In genomic region chr22:37412445-37413250, GRCh38 we compare ENCODE assay signal across 22 cellular contexts. TPM values are rescaled to one million over a fixed set of nuclear protein-coding genes. Genes with fewer than 3 reads are reported as not detected.
"Had no signal": no experiment of that assay in that cellular context is flagged by ENCODE, and none has a peak within 500 bp of the region (broad histone marks: within the 10 kb centered on the region; RNA-seq: fewer than 3 reads in every experiment).

No MANE protein-coding gene starts in this region.

- ATAC-seq: activated CD4-positive, alpha-beta T cell treated with anti-CD3 and anti-CD28 coated beads for 36 hours; activated T-cell treated with anti-CD3 and anti-CD28 coated beads, Interleukin-2, amount 50 U/mL, for 4 hours; naive thymus-derived CD4-positive, alpha-beta T cell; right lobe of liver; WTC11 had no signal

- H3K9me3 Mint-ChIP-seq: activated naive CD8-positive, alpha-beta T cell treated with anti-CD3 and anti-CD28 coated beads for 36 hours; activated T-cell treated with anti-CD3 and anti-CD28 coated beads, Interleukin-2, amount 50 U/mL, for 4 hours; activated T-helper 2 cell treated with anti-CD3 and anti-CD28 coated beads, Interferon-gamma antibody, Interleukin-2, Interleukin-4, amounts not matched to agents 10 μg/mL and 5 μg/mL and 100 μg/mL, durations not matched to agents 14 hours and 24 hours and 36 hours; central memory CD8-positive, alpha-beta T cell; naive thymus-derived CD4-positive, alpha-beta T cell; neural crest cell; WTC11 had no signal

- H3K4me3 Mint-ChIP-seq: activated CD4-positive, alpha-beta T cell treated with anti-CD3 and anti-CD28 coated beads for 36 hours; activated naive CD8-positive, alpha-beta T cell treated with anti-CD3 and anti-CD28 coated beads for 36 hours; activated T-cell treated with anti-CD3 and anti-CD28 coated beads, Interleukin-2, amount 50 U/mL, for 4 hours; central memory CD8-positive, alpha-beta T cell; naive thymus-derived CD4-positive, alpha-beta T cell; neural crest cell; WTC11 had no signal

- H3K27ac ChIP-seq: breast epithelium, esophagus muscularis mucosa, right lobe of liver had no signal

- H3K36me3 ChIP-seq: breast epithelium, esophagus muscularis mucosa, right lobe of liver, upper lobe of left lung had no signal

- H3K36me3 Mint-ChIP-seq: activated naive CD8-positive, alpha-beta T cell treated with anti-CD3 and anti-CD28 coated beads for 36 hours; naive thymus-derived CD4-positive, alpha-beta T cell; WTC11 had no signal

- H3K27ac Mint-ChIP-seq: activated CD4-positive, alpha-beta T cell treated with anti-CD3 and anti-CD28 coated beads for 36 hours; activated naive CD8-positive, alpha-beta T cell treated with anti-CD3 and anti-CD28 coated beads for 36 hours; activated T-helper 2 cell treated with anti-CD3 and anti-CD28 coated beads, Interferon-gamma antibody, Interleukin-2, Interleukin-4, amounts not matched to agents 10 μg/mL and 5 μg/mL and 100 μg/mL, durations not matched to agents 14 hours and 24 hours and 36 hours; naive thymus-derived CD4-positive, alpha-beta T cell; WTC11 had no signal

- H3K9me3 ChIP-seq: breast epithelium, esophagus muscularis mucosa, right lobe of liver, upper lobe of left lung had no signal

- H3K27me3 ChIP-seq: right lobe of liver, upper lobe of left lung had no signal

- H3K4me3 ChIP-seq: breast epithelium, esophagus muscularis mucosa, lung, right lobe of liver, upper lobe of left lung had no signal

- DNase-seq: activated CD4-positive, alpha-beta T cell treated with anti-CD3 and anti-CD28 coated beads for 36 hours; activated CD4-positive, alpha-beta T cell treated with anti-CD3 and anti-CD28 coated beads, Interleukin-2, amount 50 U/mL, for 4 hours; activated CD8-positive, alpha-beta memory T cell treated with anti-CD3 and anti-CD28 coated beads for 24 hours; activated CD8-positive, alpha-beta memory T cell treated with anti-CD3 and anti-CD28 coated beads, Interleukin-2, amount 50 U/mL, for 4 hours; activated naive CD4-positive, alpha-beta T cell treated with Interleukin-2 at 50 U/mL for 16 hours; activated naive CD8-positive, alpha-beta T cell treated with anti-CD3 and anti-CD28 coated beads for 36 hours; activated T-cell treated with anti-CD3 and anti-CD28 coated beads, Interleukin-2, amount 50 U/mL, for 4 hours; effector memory CD4-positive, alpha-beta T cell; islet precursor cell; naive thymus-derived CD4-positive, alpha-beta T cell; right lobe of liver; small intestine; stimulated activated CD4-positive, alpha-beta T cell treated with anti-CD3 and anti-CD28 coated beads, Interleukin-2, amount 100 ng/mL, for 24 hours; stimulated activated naive CD4-positive, alpha-beta T cell had no signal

- H3K4me1 ChIP-seq: breast epithelium, right lobe of liver had no signal

RNA-seq across cellular contexts. Expression of gene ELFN2, which starts 14.6 kb away (rescaled TPM):
- total RNA-seq: breast epithelium had no signal
